17 cellular contexts compared by ENCODE assay signal in the genomic region with DNA sequence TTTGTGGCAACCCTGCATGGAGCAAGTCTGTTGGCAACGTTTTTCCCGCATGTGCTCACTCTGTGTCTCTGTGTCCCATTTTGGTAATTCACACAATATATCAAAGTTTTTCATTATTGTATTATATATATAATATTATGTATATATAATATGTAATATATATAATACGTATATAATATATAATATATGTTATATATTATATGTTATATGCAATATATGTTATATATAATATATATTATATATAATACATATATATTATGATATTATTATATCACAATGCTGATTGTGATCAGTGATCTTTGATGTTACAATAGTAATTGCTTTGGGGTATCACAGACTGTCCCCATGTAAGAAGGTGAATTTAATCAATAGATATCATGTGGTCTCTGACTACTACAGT.
DNase-seq lines count a peak whose midpoint lies in the region; ATAC-seq, FAIRE-seq and TF ChIP-seq lines count a peak whose summit lies in the region.
"Had no signal": no experiment of that assay in that cellular context is flagged by ENCODE, and none has a peak within 500 bp of the region (broad histone marks: within the 10 kb centered on the region; RNA-seq: fewer than 3 reads in every experiment).

No MANE protein-coding gene starts in this region.

- 85 to 91% methylated on average over 3 of the region's 3 CpGs for WGBS in pancreas, 2 donors

- FAIRE-seq in TTC549 (lab: Jason Lieb, UNC) (peak; percentile 90), frontal cortex (lab: Jason Lieb, UNC) (peak; percentile 56), pancreas (lab: Jason Lieb, UNC) (peak; percentile 93)
- FAIRE-seq: A549, GM12878 had no signal

- ATAC-seq in pancreas (no peak), GM18519 (IDR thresholded peaks at IDR 0.05; ENCODE audit: low FRiP score, unreplicated experiment) (no peak)
- ATAC-seq: A549, GM12878, HCT116 had no signal

- no peak for TF ChIP-seq CTCF in pancreas (IDR thresholded peaks at IDR 0.05)

- intact Hi-C loops in pancreas (cut with DNase I) = no loop called here

- no peak overlapping the region for H3K27ac ChIP-seq in pancreas
- H3K27ac ChIP-seq: A549, C4-2B, HL-60 had no signal

- no peaks in the 10 kb centered on the region for H3K9me3 ChIP-seq in pancreas

- DNase-seq in frontal cortex (ENCODE audit: low spot score in 2 of 2) = no peak
- DNase-seq in pancreas = no peak
- DNase-seq in NAMALWA (ENCODE audit: low spot score) = no peak
- DNase-seq in NCI-H2029 (lab: John Stamatoyannopoulos, UW) = no peak
- DNase-seq: AML-193; CD4-positive, alpha-beta memory T cell; DMS79 treated with DMSO at 0.1 percent for 48 hours; GOT3; H7; HFFc6 had no signal

- H3K27me3 ChIP-seq in pancreas = no peaks in the 10 kb centered on the region

- no peaks in the 10 kb centered on the region for H3K4me1 ChIP-seq in pancreas

- H3K4me3 ChIP-seq in pancreas = no peak overlapping the region
- H3K4me3 ChIP-seq: A549, GM12878 had no signal

- no peaks in the 10 kb centered on the region for H3K36me3 ChIP-seq in pancreas
